Comparison of ENCODE assay signal across 25 cellular contexts in genomic region chr22:37931893-37932389, GRCh38. TPM values are rescaled to one million over a fixed set of nuclear protein-coding genes. Genes with fewer than 3 reads are reported as not detected.
DNase-seq lines count a peak whose midpoint lies in the region; ATAC-seq, FAIRE-seq and TF ChIP-seq lines count a peak whose summit lies in the region.
"Had no signal": no experiment of that assay in that cellular context is flagged by ENCODE, and none has a peak within 500 bp of the region (broad histone marks: within the 10 kb centered on the region; RNA-seq: fewer than 3 reads in every experiment).

No MANE protein-coding gene starts in this region.

- no peak overlapping the region for H3K4me3 ChIP-seq in mesendoderm (ENCODE audit: low read length)
- H3K4me3 ChIP-seq in suprapubic skin = no peak overlapping the region
- H3K4me3 ChIP-seq: neural progenitor cell had no signal

- WGBS in mesendoderm (ENCODE audit: extremely low coverage, insufficient coverage, low lambda C conversion rate) = no CpG with 5 or more reads among the region's 6 CpGs
- WGBS in suprapubic skin = 70% methylated on average over 6 of the region's 6 CpGs

- no peak for TF ChIP-seq EP300 in suprapubic skin (IDR thresholded peaks at IDR 0.05)

- FAIRE-seq in D721Med (lab: Jason Lieb, UNC) = no peak
- FAIRE-seq: bronchial epithelial cell, H54, keratinocyte, TTC549 had no signal

- no peaks in the 10 kb centered on the region for H3K27me3 ChIP-seq in mesendoderm (ENCODE audit: insufficient read depth, low read length, poor library complexity)
- no peaks in the 10 kb centered on the region for H3K27me3 ChIP-seq in suprapubic skin
- H3K27me3 ChIP-seq: BE2C, foreskin keratinocyte, neural progenitor cell had no signal

- TF ChIP-seq CTCF in suprapubic skin (IDR thresholded peaks at IDR 0.05) = no peak
- TF ChIP-seq CTCF in D721Med (IDR thresholded peaks at IDR 0.05; ENCODE audit: insufficient read depth, missing control alignments) = no peak

- H4K8ac ChIP-seq in mesendoderm (ENCODE audit: low read depth, low read length) = no peak overlapping the region

- H2BK120ac ChIP-seq in mesendoderm (ENCODE audit: low read depth, low read length) = no peak overlapping the region

- peaks cover 7% of the 10 kb centered on the region for H3K36me3 ChIP-seq in mesendoderm (ENCODE audit: control insufficient read depth, insufficient read depth, low read length)
- H3K36me3 ChIP-seq in suprapubic skin = peaks cover 67% of the 10 kb centered on the region
- H3K36me3 ChIP-seq: neural progenitor cell had no signal

- TF ChIP-seq POLR2A in suprapubic skin (IDR thresholded peaks at IDR 0.05) = no peak

- H3K4me1 ChIP-seq in mesendoderm (ENCODE audit: control insufficient read depth, low read depth, low read length) (no peaks in the 10 kb centered on the region), suprapubic skin (peaks cover 43% of the 10 kb centered on the region)
- H3K4me1 ChIP-seq: neural progenitor cell had no signal

- H3K9ac ChIP-seq in mesendoderm (ENCODE audit: low read length) = no peak overlapping the region
- H3K9ac ChIP-seq: neural progenitor cell had no signal

- ATAC-seq in T-helper 17 cell (no peak), HG03196 (IDR thresholded peaks at IDR 0.05; ENCODE audit: unreplicated experiment) (no peak), GM21381 (IDR thresholded peaks at IDR 0.05; ENCODE audit: unreplicated experiment) (no peak)
- ATAC-seq: activated CD4-positive, alpha-beta T cell treated with anti-CD3 and anti-CD28 coated beads for 36 hours; foreskin keratinocyte had no signal

- no peak overlapping the region for H2AK5ac ChIP-seq in mesendoderm (ENCODE audit: low read length)

- DNase-seq in NCI-H2107 treated with DMSO at 0.1 percent for 48 hours (lab: John Stamatoyannopoulos, UW; ENCODE audit: unreplicated experiment) (peak; percentile 32), NCI-H2107 (lab: John Stamatoyannopoulos, UW) (no peak), T-helper 17 cell (no peak), mesendoderm (peak; percentile 26), suprapubic skin (ENCODE audit: low spot score in 2 of 2) (no peak), D721Med (ENCODE audit: insufficient read length, low spot score) (no peak)
- DNase-seq: 8988T; activated CD4-positive, alpha-beta T cell treated with anti-CD3 and anti-CD28 coated beads for 36 hours; BE2C; foreskin keratinocyte; GF-D8; hypothalamus; NCI-H1436 treated with DMSO at 0.1 percent for 48 hours; NCI-H2227 treated with DMSO at 0.1 percent for 48 hours; SW 1271; trophoblast cell had no signal

- no peak overlapping the region for H4K5ac ChIP-seq in mesendoderm (ENCODE audit: low read length)

- no peak overlapping the region for H3K4ac ChIP-seq in mesendoderm (ENCODE audit: low read depth, low read length)

- no peak overlapping the region for H3K18ac ChIP-seq in mesendoderm (ENCODE audit: low read length)

- no peak overlapping the region for H3K56ac ChIP-seq in mesendoderm (ENCODE audit: low read length)

- peaks cover 13% of the 10 kb centered on the region for H3K4me1 Mint-ChIP-seq in T-helper 17 cell

- H3K79me2 ChIP-seq in mesendoderm (ENCODE audit: control insufficient read depth, insufficient read depth, low read length) = no peaks in the 10 kb centered on the region

- H3K9me3 ChIP-seq in T-helper 17 cell (ENCODE audit: control insufficient read depth, low read length, poor library complexity, severe bottlenecking) (no peaks in the 10 kb centered on the region), suprapubic skin (no peaks in the 10 kb centered on the region)
- H3K9me3 ChIP-seq: BE2C had no signal

- H3K27me3 Mint-ChIP-seq in T-helper 17 cell = no peaks in the 10 kb centered on the region
- H3K27me3 Mint-ChIP-seq: activated CD4-positive, alpha-beta T cell treated with anti-CD3 and anti-CD28 coated beads for 36 hours had no signal

- H3K79me1 ChIP-seq in mesendoderm (ENCODE audit: low read length) = no peaks in the 10 kb centered on the region

- no peak overlapping the region for H3K23ac ChIP-seq in mesendoderm (ENCODE audit: low read length)

- H3K4me2 ChIP-seq in mesendoderm (ENCODE audit: low read length) = no peak overlapping the region
- H3K4me2 ChIP-seq: neural progenitor cell had no signal

- no peak overlapping the region for H2BK15ac ChIP-seq in mesendoderm (replicated peaks; ENCODE audit: low read depth)

- no peak overlapping the region for H3K27ac ChIP-seq in mesendoderm (ENCODE audit: low read depth, low read length)
- peak overlapping the region; percentile 80 for H3K27ac ChIP-seq in suprapubic skin
- H3K27ac ChIP-seq: foreskin keratinocyte, neural progenitor cell had no signal

- H3K27ac Mint-ChIP-seq in T-helper 17 cell = peak overlapping the region; percentile 8
- H3K27ac Mint-ChIP-seq: activated CD4-positive, alpha-beta T cell treated with anti-CD3 and anti-CD28 coated beads for 36 hours; neural progenitor cell had no signal

- no peak overlapping the region for H3K4me3 Mint-ChIP-seq in T-helper 17 cell
- H3K4me3 Mint-ChIP-seq: activated CD4-positive, alpha-beta T cell treated with anti-CD3 and anti-CD28 coated beads for 36 hours; neural progenitor cell had no signal

- H3K36me3 Mint-ChIP-seq in T-helper 17 cell (ENCODE audit: low read depth) = peaks cover 4% of the 10 kb centered on the region

- H2BK5ac ChIP-seq in mesendoderm (ENCODE audit: low read length) = no peak overlapping the region

RNA-seq across cellular contexts. Expression of gene C22orf23, which starts 21.5 kb away (rescaled TPM):
- total RNA-seq in T-helper 17 cell (not detected), suprapubic skin (not detected)
- polyA plus RNA-seq in mesendoderm (2013, experiment 1 of 2) = 0.31 TPM
- polyA plus RNA-seq in mesendoderm (2013, experiment 2 of 2) = 0.41 TPM
- total RNA-seq: bronchial epithelial cell had no signal
- polyA plus RNA-seq: keratinocyte had no signal

RNA-seq across cellular contexts. Expression of gene POLR2F, which starts 21.6 kb away (rescaled TPM):
- 10 to 100 TPM; 25.9 to 27.7 TPM for total RNA-seq in T-helper 17 cell
- polyA plus RNA-seq in mesendoderm (2013, experiment 1 of 2) = 235 TPM
- polyA plus RNA-seq in mesendoderm (2013, experiment 2 of 2) = 238 TPM
- 10 to 100 TPM; 60.1 to 66.8 (median 64.1) TPM for total RNA-seq in suprapubic skin

RNA-seq across cellular contexts. Expression of gene MICALL1, which starts 25.8 kb away (rescaled TPM):
- total RNA-seq in T-helper 17 cell (10 to 100 TPM; 19.2 to 21.9 TPM), suprapubic skin (100 to 1,000 TPM; 125 to 157 (median 131) TPM)
- 24.9 TPM for polyA plus RNA-seq in mesendoderm (2013, experiment 1 of 2)
- polyA plus RNA-seq in mesendoderm (2013, experiment 2 of 2) = 25.2 TPM

RNA-seq across cellular contexts. Expression of gene SOX10, which starts 52.4 kb away (rescaled TPM):
- total RNA-seq in T-helper 17 cell = not detected
- polyA plus RNA-seq in mesendoderm (2013, experiment 1 of 2) = 2.7 TPM
- 2.7 TPM for polyA plus RNA-seq in mesendoderm (2013, experiment 2 of 2)
- 10 to 100 TPM; 15.2 to 30.8 (median 20.5) TPM for total RNA-seq in suprapubic skin
- total RNA-seq: activated CD4-positive, alpha-beta T cell treated with anti-CD3 and anti-CD28 coated beads for 36 hours; bronchial epithelial cell; endothelial cell of umbilical vein; foreskin keratinocyte; renal cortical epithelial cell had no signal
- polyA plus RNA-seq: endothelial cell of umbilical vein, keratinocyte had no signal

Comparison
In these comparisons a context has a peak if more than half of its experiments do, and no peak if none do; other contexts are left out.
1. DNase-seq: peak in NCI-H2107 treated with DMSO at 0.1 percent for 48 hours (single experiment) and mesendoderm (single experiment); none in NCI-H2107 (single experiment), T-helper 17 cell (0 of 3), suprapubic skin (0 of 2) and D721Med (single experiment).
2. RNA of gene MICALL1, which starts 25.8 kb away (total RNA-seq): 125 to 157 TPM in suprapubic skin; 19.2 to 21.9 TPM in T-helper 17 cell; every median in the first group is over 4 times any median in the second.